Comparison of ENCODE assay signal across 8 cellular contexts in genomic region chr19:38229585-38230073, GRCh38. TPM values are rescaled to one million over a fixed set of nuclear protein-coding genes. Genes with fewer than 3 reads are reported as not detected.
DNase-seq lines count a peak whose midpoint lies in the region; ATAC-seq and TF ChIP-seq lines count a peak whose summit lies in the region.

No MANE protein-coding gene starts in this region.

- no peak for TF ChIP-seq EP300 in sigmoid colon (IDR thresholded peaks at IDR 0.05)

- ATAC-seq in HG03039 (IDR thresholded peaks at IDR 0.05; ENCODE audit: unreplicated experiment): peak; percentile 57
- ATAC-seq in stimulated activated effector memory CD8-positive, alpha-beta T cell treated with anti-CD3 and anti-CD28 coated beads, Interleukin-12 subunit alpha, Interleukin-12 subunit beta, amount 100 ng/mL, for 72 hours: peak; percentile 85

- CTCF ChIA-PET in GM10248 (lab: Yijun Ruan, JAX): interaction anchor here (1.6 to 7.3 kb wide), 3 partner anchors 15 to 327 kb away, joined by 3 to 75 read pairs (median 6); no protein-coding TSS in a partner anchor

- POLR2A ChIA-PET in GM10248 (lab: Yijun Ruan, JAX): no interaction called here

- no peak overlapping the region for H3K27ac ChIP-seq in sigmoid colon

- H3K36me3 Mint-ChIP-seq in stimulated activated effector memory CD8-positive, alpha-beta T cell treated with anti-CD3 and anti-CD28 coated beads, Interleukin-12 subunit alpha, Interleukin-12 subunit beta, amount 100 ng/mL, for 72 hours: no peaks in the 10 kb centered on the region

- no peak for TF ChIP-seq CTCF in GM10248 (IDR thresholded peaks at IDR 0.05; ENCODE audit: control extremely low read depth, extremely low read depth, low read depth, missing control alignments)
- no peak for TF ChIP-seq CTCF in sigmoid colon (IDR thresholded peaks at IDR 0.05)

- intact Hi-C loops in sigmoid colon (cut with DNase I): loop anchor here (10.0 kb wide), 1 partner anchor 325 kb away; the partner anchor contains the start of genes SIPA1L3 and WDR87

- peaks cover 0 to 16% (median 15%) of the 10 kb centered on the region in 4 donors for H3K4me1 ChIP-seq in sigmoid colon

- TF ChIP-seq POLR2A in sigmoid colon (IDR thresholded peaks at IDR 0.05): no peak

- peak overlapping the region; percentile 34 for H3K4me3 Mint-ChIP-seq in stimulated activated effector memory CD8-positive, alpha-beta T cell treated with anti-CD3 and anti-CD28 coated beads, Interleukin-12 subunit alpha, Interleukin-12 subunit beta, amount 100 ng/mL, for 72 hours

- no peaks in the 10 kb centered on the region for H3K36me3 ChIP-seq in sigmoid colon

- peak; percentile 89 for DNase-seq in GM10248 (ENCODE audit: extremely low spot score)
- peak; percentile 96 to 98 for DNase-seq in NCI-H524 (lab: John Stamatoyannopoulos, UW)
- peak; percentile 37 to 56 for DNase-seq in activated CD4-positive, alpha-beta T cell treated with anti-CD3 and anti-CD28 coated beads, Interleukin-2, amount 50 U/mL, for 24 hours (ENCODE audit: low read depth in 1 of 2, low spot score in 1 of 2)
- peak; percentile 87 for DNase-seq in ecto neural progenitor cell (ENCODE audit: low spot score)
- DNase-seq in midbrain (lab: John Stamatoyannopoulos, UW): peak; percentile 94
- peak in 1 of 2 donors; percentile 71 for DNase-seq in stimulated activated effector memory CD8-positive, alpha-beta T cell treated with anti-CD3 and anti-CD28 coated beads, Interleukin-12 subunit alpha, Interleukin-12 subunit beta, amount 100 ng/mL, for 72 hours (ENCODE audit: low spot score in 2 of 2)
- DNase-seq in sigmoid colon: no peak

- peaks cover 30 to 97% (median 86%) of the 10 kb centered on the region in 3 donors for H3K27me3 ChIP-seq in sigmoid colon

- 1% methylated on average over 54 of the region's 54 CpGs for WGBS in sigmoid colon, 2 donors

- H3K27ac Mint-ChIP-seq in stimulated activated effector memory CD8-positive, alpha-beta T cell treated with anti-CD3 and anti-CD28 coated beads, Interleukin-12 subunit alpha, Interleukin-12 subunit beta, amount 100 ng/mL, for 72 hours: no peak overlapping the region

- H3K4me1 Mint-ChIP-seq in stimulated activated effector memory CD8-positive, alpha-beta T cell treated with anti-CD3 and anti-CD28 coated beads, Interleukin-12 subunit alpha, Interleukin-12 subunit beta, amount 100 ng/mL, for 72 hours: peaks cover 12% of the 10 kb centered on the region

- H3K9me3 Mint-ChIP-seq in stimulated activated effector memory CD8-positive, alpha-beta T cell treated with anti-CD3 and anti-CD28 coated beads, Interleukin-12 subunit alpha, Interleukin-12 subunit beta, amount 100 ng/mL, for 72 hours: no peaks in the 10 kb centered on the region

- H3K9me3 ChIP-seq in sigmoid colon: no peaks in the 10 kb centered on the region

- H3K4me3 ChIP-seq in sigmoid colon: peak overlapping the region in 1 of 4 donors; percentile 14

RNA-seq across cellular contexts. Expression of gene DPF1, which starts 5.6 kb away (rescaled TPM):
- total RNA-seq in sigmoid colon: not detected
- 1 to 10 TPM in 1 of 3 donors, under 1 TPM in 1, not detected in 1; 0.12 to 1.4 TPM for polyA plus RNA-seq in sigmoid colon

RNA-seq across cellular contexts. Expression of gene PPP1R14A, which starts 26.5 kb away (rescaled TPM):
- total RNA-seq in sigmoid colon: 100 to 1,000 TPM; 441 to 736 (median 473) TPM
- 10 to 100 TPM; 24.6 to 93.9 (median 29.9) TPM for polyA plus RNA-seq in sigmoid colon

RNA-seq across cellular contexts. Expression of gene SPINT2, which starts 34.7 kb away (rescaled TPM):
- total RNA-seq in sigmoid colon: 10 to 100 TPM; 14.3 to 20.7 (median 16.6) TPM
- polyA plus RNA-seq in sigmoid colon: 100 to 1,000 TPM; 170 to 616 (median 178) TPM
